Comparison of ENCODE assay signal across 12 cellular contexts in genomic region chr6:57432919-57433684, GRCh38.
DNase-seq lines count a peak whose midpoint lies in the region; ATAC-seq and TF ChIP-seq lines count a peak whose summit lies in the region.
"Had no signal": no experiment of that assay in that cellular context is flagged by ENCODE, and none has a peak within 500 bp of the region (broad histone marks: within the 10 kb centered on the region; RNA-seq: fewer than 3 reads in every experiment).

No MANE protein-coding gene starts in this region.

- no peak for TF ChIP-seq CTCF in AG10803 (conservative IDR thresholded peaks at IDR 0.05; ENCODE audit: low read length)
- TF ChIP-seq CTCF in choroid plexus epithelial cell (conservative IDR thresholded peaks at IDR 0.05; ENCODE audit: low read depth, low read length): no peak

- H3K4me3 ChIP-seq in AG10803 (ENCODE audit: low read length) (no peak overlapping the region), choroid plexus epithelial cell (ENCODE audit: low read depth, low read length) (no peak overlapping the region)
- H3K4me3 ChIP-seq: breast epithelium had no signal

- ATAC-seq in GM19452 (IDR thresholded peaks at IDR 0.05; ENCODE audit: unreplicated experiment) (peak; percentile 75), HG03139 (IDR thresholded peaks at IDR 0.05; ENCODE audit: unreplicated experiment) (peak; percentile 66)

- DNase-seq in AG10803 (ENCODE audit: low read depth): peak; percentile 30
- DNase-seq in choroid plexus epithelial cell (ENCODE audit: low read depth): peak; percentile 61
- no peak for DNase-seq in RKO (ENCODE audit: low spot score)
- DNase-seq in NCI-H526 treated with DMSO at 0.1 percent for 48 hours (lab: John Stamatoyannopoulos, UW): no peak
- no peak for DNase-seq in NCI-H446 (lab: John Stamatoyannopoulos, UW)
- DNase-seq in stimulated activated CD8-positive, alpha-beta memory T cell treated with anti-CD3 and anti-CD28 coated beads, Interleukin-4, amount 100 ng/mL, for 48 hours: no peak
- DNase-seq: activated CD8-positive, alpha-beta memory T cell treated with anti-CD3 and anti-CD28 coated beads for 24 hours; NCI-H1930; Right ventricle myocardium superior had no signal

Comparison
In these comparisons a context has a peak if more than half of its experiments do, and no peak if none do; other contexts are left out.
1. DNase-seq: peak in AG10803 (single experiment) and choroid plexus epithelial cell (single experiment); none in RKO (single experiment), NCI-H526 treated with DMSO at 0.1 percent for 48 hours (single experiment), NCI-H446 (0 of 2) and stimulated activated CD8-positive, alpha-beta memory T cell treated with anti-CD3 and anti-CD28 coated beads, Interleukin-4, amount 100 ng/mL, for 48 hours (single experiment).